ENCODE assay signal across 26 cellular contexts in the genomic region with DNA sequence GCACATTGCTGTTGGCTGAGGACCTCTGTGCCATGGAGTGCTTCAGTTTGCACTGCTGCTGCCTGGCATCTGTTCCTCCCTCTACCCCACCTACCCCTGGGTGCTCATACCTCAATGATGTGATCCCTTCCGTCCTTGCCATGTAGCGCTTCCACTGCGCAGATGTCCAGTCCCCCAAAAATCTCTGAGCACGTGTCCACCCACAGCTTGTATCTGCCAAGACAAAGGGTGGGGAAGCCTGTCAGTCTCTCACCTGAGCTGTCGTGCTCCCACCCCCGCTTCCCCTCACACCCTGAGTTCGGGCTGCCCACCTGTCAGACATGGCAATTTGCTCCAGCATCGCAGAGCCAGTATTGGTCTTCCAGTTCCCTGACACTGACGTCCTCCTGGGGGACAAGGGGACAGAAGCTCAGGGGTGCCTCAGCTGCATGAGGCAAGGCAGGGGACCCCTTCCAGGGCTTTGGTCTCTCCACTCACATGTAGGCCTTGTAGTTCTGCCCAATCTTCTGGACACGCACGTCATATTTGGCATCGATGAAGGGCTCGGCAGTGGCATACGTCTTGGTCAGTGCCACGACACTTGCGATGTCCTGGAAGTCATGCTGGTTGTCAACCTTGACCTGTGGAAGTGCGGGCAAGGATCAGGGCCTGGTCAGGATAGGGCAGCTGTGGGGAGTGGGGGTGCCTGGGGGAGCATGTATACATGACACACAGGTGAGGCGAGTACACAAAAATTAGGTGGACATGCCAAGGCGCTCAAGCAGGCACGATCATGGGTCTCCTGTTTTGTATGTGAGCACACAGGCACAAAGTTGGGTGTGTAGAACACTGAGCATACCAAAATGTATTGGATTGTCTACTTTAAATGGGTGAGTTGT. TPM values are rescaled to one million over a fixed set of nuclear protein-coding genes. Genes with fewer than 3 reads are reported as not detected.
"Had no signal": no experiment of that assay in that cellular context is flagged by ENCODE, and none has a peak within 500 bp of the region (broad histone marks: within the 10 kb centered on the region; RNA-seq: fewer than 3 reads in every experiment).

No MANE protein-coding gene starts in this region.

- H3K36me3 Mint-ChIP-seq: natural killer cell had no signal

- FAIRE-seq: endothelial cell of umbilical vein had no signal

- H3K4me3 ChIP-seq: body of pancreas, gastrocnemius medialis, right lobe of liver, skin epidermis, thyroid gland had no signal

- DNase-seq: activated CD4-positive, alpha-beta T cell treated with anti-CD3 and anti-CD28 coated beads, Interleukin-2, amount 10 ng/mL, durations not matched to agents 7 days and 5 days; activated CD4-positive, CD25-positive, alpha-beta regulatory T cell treated with anti-CD3 and anti-CD28 coated beads, Interleukin-2, amount 50 U/mL, for 72 hours; activated effector memory CD4-positive, alpha-beta T cell treated with Interleukin-2 at 50 U/mL for 16 hours; activated naive CD4-positive, alpha-beta T cell treated with anti-CD3 and anti-CD28 coated beads for 36 hours; activated naive CD8-positive, alpha-beta T cell treated with anti-CD3 and anti-CD28 coated beads, Interleukin-2, amount 10 ng/mL, durations not matched to agents 7 days and 5 days; activated T-cell treated with anti-CD3 and anti-CD28 coated beads, Interleukin-2, amount 50 U/mL, for 24 hours; body of pancreas; dermis blood vessel endothelial cell; effector memory CD8-positive, alpha-beta T cell; gastrocnemius medialis; hypothalamus; left ventricle myocardium superior; mammary epithelial cell; midbrain; natural killer cell; right lobe of liver; stimulated activated CD4-positive, alpha-beta T cell treated with anti-CD3 and anti-CD28 coated beads, Interleukin-1b, Interleukin-23, amount 100 ng/mL, for 48 hours; substantia nigra; T-helper 2 cell; thyroid gland had no signal

- H2AFZ ChIP-seq: parathyroid adenoma had no signal

- ATAC-seq: body of pancreas; effector memory CD8-positive, alpha-beta T cell; esophagus mucosa; gastrocnemius medialis; left ventricle myocardium superior; natural killer cell; right lobe of liver had no signal

- H3K27me3 ChIP-seq: body of pancreas, gastrocnemius medialis, thyroid gland had no signal

- H3K4me1 ChIP-seq: gastrocnemius medialis, parathyroid adenoma, right lobe of liver had no signal

- H3K9me3 Mint-ChIP-seq: activated CD4-positive, alpha-beta T cell treated with anti-CD3 and anti-CD28 coated beads, Interleukin-2, amount 10 ng/mL, durations not matched to agents 7 days and 5 days; activated naive CD4-positive, alpha-beta T cell treated with anti-CD3 and anti-CD28 coated beads for 36 hours; activated naive CD8-positive, alpha-beta T cell treated with anti-CD3 and anti-CD28 coated beads, Interleukin-2, amount 10 ng/mL, durations not matched to agents 7 days and 5 days; activated T-cell treated with anti-CD3 and anti-CD28 coated beads, Interleukin-2, amount 50 U/mL, for 24 hours; effector memory CD8-positive, alpha-beta T cell; natural killer cell; stimulated activated naive CD8-positive, alpha-beta T cell treated with anti-CD3 and anti-CD28 coated beads, Interleukin-15, Interleukin-2, amounts not matched to agents 100 ng/mL and 50 ng/mL, for 24 hours had no signal

- H3K79me2 ChIP-seq: parathyroid adenoma had no signal

- H3K27ac ChIP-seq: body of pancreas, gastrocnemius medialis, neutrophil, parathyroid adenoma, right lobe of liver, skin epidermis, thyroid gland had no signal

- H3K27ac Mint-ChIP-seq: activated CD4-positive, alpha-beta T cell treated with anti-CD3 and anti-CD28 coated beads, Interleukin-2, amount 10 ng/mL, durations not matched to agents 7 days and 5 days; activated naive CD8-positive, alpha-beta T cell treated with anti-CD3 and anti-CD28 coated beads, Interleukin-2, amount 10 ng/mL, durations not matched to agents 7 days and 5 days; activated T-cell treated with anti-CD3 and anti-CD28 coated beads, Interleukin-2, amount 50 U/mL, for 24 hours; effector memory CD8-positive, alpha-beta T cell; natural killer cell had no signal

- H3K9me3 ChIP-seq: body of pancreas, gastrocnemius medialis, neutrophil, right lobe of liver, thyroid gland had no signal

- H3K27me3 Mint-ChIP-seq: activated CD4-positive, alpha-beta T cell treated with anti-CD3 and anti-CD28 coated beads, Interleukin-2, amount 10 ng/mL, durations not matched to agents 7 days and 5 days; activated naive CD8-positive, alpha-beta T cell treated with anti-CD3 and anti-CD28 coated beads, Interleukin-2, amount 10 ng/mL, durations not matched to agents 7 days and 5 days had no signal

- H3K4me3 Mint-ChIP-seq: activated CD4-positive, alpha-beta T cell treated with anti-CD3 and anti-CD28 coated beads, Interleukin-2, amount 10 ng/mL, durations not matched to agents 7 days and 5 days; activated naive CD4-positive, alpha-beta T cell treated with anti-CD3 and anti-CD28 coated beads for 36 hours; activated naive CD8-positive, alpha-beta T cell treated with anti-CD3 and anti-CD28 coated beads, Interleukin-2, amount 10 ng/mL, durations not matched to agents 7 days and 5 days; activated T-cell treated with anti-CD3 and anti-CD28 coated beads, Interleukin-2, amount 50 U/mL, for 24 hours; effector memory CD8-positive, alpha-beta T cell; natural killer cell; stimulated activated naive CD8-positive, alpha-beta T cell treated with anti-CD3 and anti-CD28 coated beads, Interleukin-15, Interleukin-2, amounts not matched to agents 100 ng/mL and 50 ng/mL, for 24 hours had no signal

RNA-seq across cellular contexts. Expression of gene SYN1, which starts 43.4 kb away (rescaled TPM):
- total RNA-seq: dermis blood vessel endothelial cell, endothelial cell of umbilical vein had no signal
